ENCODE assay signal across 8 cellular contexts in genomic region chr4:186037692-186038658, GRCh38. TPM values are rescaled to one million over a fixed set of nuclear protein-coding genes. Genes with fewer than 3 reads are reported as not detected.
DNase-seq lines count a peak whose midpoint lies in the region; ATAC-seq and TF ChIP-seq lines count a peak whose summit lies in the region.

No MANE protein-coding gene starts in this region.

- TF ChIP-seq POLR2A in esophagus muscularis mucosa (IDR thresholded peaks at IDR 0.05; ENCODE audit: low read depth) = no peak

- H3K27ac Mint-ChIP-seq in activated CD4-positive, alpha-beta T cell treated with anti-CD3 and anti-CD28 coated beads for 36 hours = no peak overlapping the region

- peak overlapping the region; percentile 64 to 80 (median 68) for H3K27ac ChIP-seq in esophagus muscularis mucosa (replicated peaks in 1 of 4)

- no peak for TF ChIP-seq EP300 in esophagus muscularis mucosa (IDR thresholded peaks at IDR 0.05)

- peaks cover 17% of the 10 kb centered on the region for H3K27me3 Mint-ChIP-seq in activated CD4-positive, alpha-beta T cell treated with anti-CD3 and anti-CD28 coated beads for 36 hours

- no peak overlapping the region for H3K4me3 Mint-ChIP-seq in activated CD4-positive, alpha-beta T cell treated with anti-CD3 and anti-CD28 coated beads for 36 hours

- intact Hi-C loops in activated CD4-positive, alpha-beta T cell treated with anti-CD3 and anti-CD28 coated beads for 36 hours (cut with DNase I, micrococcal nuclease) = loop anchor here (1.0 to 10.0 kb wide), 5 partner anchors 397 to 993 kb away; partner anchors contain the start of gene CCDC110 (in 1 of the 2)
- intact Hi-C loops in esophagus muscularis mucosa (cut with DNase I) = loop anchor here (5.0 to 10.0 kb wide), 2 partner anchors 401 to 563 kb away; partner anchors contain the start of gene CCDC110

- POLR2A ChIA-PET in activated CD4-positive, alpha-beta T cell treated with anti-CD3 and anti-CD28 coated beads for 36 hours (lab: Charles Lee) = no interaction called here

- H3K4me3 ChIP-seq in MG63 = no peak overlapping the region
- no peak overlapping the region for H3K4me3 ChIP-seq in esophagus muscularis mucosa

- H3K9me3 ChIP-seq in MG63 (peaks cover 16% of the 10 kb centered on the region), esophagus muscularis mucosa (no peaks in the 10 kb centered on the region)

- H3K27me3 ChIP-seq in MG63 = 0 out of 2 replicates have a peak, but pooled peaks cover 3% of the 10 kb centered on the region
- no peaks in the 10 kb centered on the region for H3K27me3 ChIP-seq in esophagus muscularis mucosa

- H3K4me1 Mint-ChIP-seq in activated CD4-positive, alpha-beta T cell treated with anti-CD3 and anti-CD28 coated beads for 36 hours = no peaks in the 10 kb centered on the region

- 24% methylated on average over 12 of the region's 12 CpGs for WGBS in esophagus muscularis mucosa

- no peaks in the 10 kb centered on the region for H3K36me3 ChIP-seq in MG63
- no peaks in the 10 kb centered on the region for H3K36me3 ChIP-seq in esophagus muscularis mucosa

- peaks cover 3% of the 10 kb centered on the region for H3K9me3 Mint-ChIP-seq in activated CD4-positive, alpha-beta T cell treated with anti-CD3 and anti-CD28 coated beads for 36 hours (ENCODE audit: low read depth)

- peaks cover 15 to 38% (median 36%) of the 10 kb centered on the region in 4 donors for H3K4me1 ChIP-seq in esophagus muscularis mucosa

- ATAC-seq in activated CD4-positive, alpha-beta T cell treated with anti-CD3 and anti-CD28 coated beads for 36 hours = no peak
- peak; percentile 71 for ATAC-seq in GM21619 (IDR thresholded peaks at IDR 0.05; ENCODE audit: unreplicated experiment)

- TF ChIP-seq CTCF in esophagus muscularis mucosa (IDR thresholded peaks at IDR 0.05) = peak; percentile 78 to 87 (median 86)

- DNase-seq in activated CD4-positive, alpha-beta T cell treated with anti-CD3 and anti-CD28 coated beads for 36 hours = peak; percentile 23
- no peak for DNase-seq in activated CD4-positive, alpha-beta T cell treated with anti-CD3 and anti-CD28 coated beads, Interleukin-2, amount 50 U/mL, for 4 hours
- DNase-seq in MG63 = peak; percentile 23
- DNase-seq in SW 1271 (lab: John Stamatoyannopoulos, UW) = peak; percentile 0 to 51
- DNase-seq in esophagus muscularis mucosa (ENCODE audit: extremely low spot score) = no peak
- DNase-seq in myocyte (ENCODE audit: low read depth) = peak; percentile 83
- DNase-seq in NCI-H1048 (lab: John Stamatoyannopoulos, UW) = no peak

- CTCF ChIA-PET in activated CD4-positive, alpha-beta T cell treated with anti-CD3 and anti-CD28 coated beads for 36 hours (lab: Charles Lee) = interaction anchor here (0.6 to 4.4 kb wide), 22 partner anchors 11 to 854 kb away, joined by 3 to 28 read pairs (median 3); no protein-coding TSS in a partner anchor

- H3K36me3 Mint-ChIP-seq in activated CD4-positive, alpha-beta T cell treated with anti-CD3 and anti-CD28 coated beads for 36 hours (ENCODE audit: low read depth) = no peaks in the 10 kb centered on the region

RNA-seq across cellular contexts. Expression of gene TLR3, which starts 31.0 kb away (rescaled TPM):
- not detected for total RNA-seq in activated CD4-positive, alpha-beta T cell treated with anti-CD3 and anti-CD28 coated beads for 36 hours
- total RNA-seq in MG63 (2014; rRNA removed; shearing (Covaris generic); ENCODE audit: low replicate concordance) = 7.4 and 7.7 TPM in 2 replicates
- total RNA-seq in esophagus muscularis mucosa = 1 to 10 TPM; 2.5 to 7.0 (median 4.0) TPM
- 2.8 and 3.6 TPM in 2 replicates for total RNA-seq in myocyte
- polyA plus RNA-seq in myocyte (2012) = 2.3 TPM

Comparison
In these comparisons a context has a peak if more than half of its experiments do, and no peak if none do; other contexts are left out.
1. DNase-seq: peak in activated CD4-positive, alpha-beta T cell treated with anti-CD3 and anti-CD28 coated beads for 36 hours (single experiment), MG63 (single experiment), SW 1271 (2 of 2) and myocyte (single experiment); none in activated CD4-positive, alpha-beta T cell treated with anti-CD3 and anti-CD28 coated beads, Interleukin-2, amount 50 U/mL, for 4 hours (0 of 2), esophagus muscularis mucosa (single experiment) and NCI-H1048 (single experiment).